In genomic region chr14:60734465-60735242, GRCh38 we compare ENCODE assay signal across 8 cellular contexts. TPM values are rescaled to one million over a fixed set of nuclear protein-coding genes. Genes with fewer than 3 reads are reported as not detected.
DNase-seq lines count a peak whose midpoint lies in the region; ATAC-seq, FAIRE-seq and TF ChIP-seq lines count a peak whose summit lies in the region.

Gene MNAT1 (plus strand): TSS chr14:60734761. CDS start chr14:60734863, 102 bp downstream.

- H3K27me3 ChIP-seq in hepatocyte = peaks cover 3% of the 10 kb centered on the region

- H3K27ac Mint-ChIP-seq in T-helper 1 cell treated with Interleukin-12 subunit alpha and Interleukin-12 subunit beta and Interleukin-4 antibody, amounts not matched to agents 30 μg/mL and 1 μg/mL, for 36 hours = peak within 1 kb of the TSS; percentile 85

- H3K79me2 ChIP-seq in hepatocyte = peaks cover 50% of the 10 kb centered on the region

- H3K9me2 ChIP-seq in hepatocyte (replicated peaks; ENCODE audit: insufficient read depth) = no peaks in the 10 kb centered on the region

- H3K4me2 ChIP-seq in hepatocyte = peak within 1 kb of the TSS; percentile 80

- no peak for TF ChIP-seq CTCF in hepatocyte (IDR thresholded peaks at IDR 0.05; ENCODE audit: poor library complexity)

- H3K4me1 ChIP-seq in hepatocyte (ENCODE audit: insufficient read depth) = peaks cover 12% of the 10 kb centered on the region

- WGBS in hepatocyte (ENCODE audit: low lambda C conversion rate, missing lambda C conversion rate) = 3% methylated on average over 32 of the region's 33 CpGs

- TF ChIP-seq POLR2A in GM12891 (IDR thresholded peaks at IDR 0.05; ENCODE audit: low read depth, low read length) = peak; percentile 88

- H3K36me3 Mint-ChIP-seq in T-helper 1 cell treated with Interleukin-12 subunit alpha and Interleukin-12 subunit beta and Interleukin-4 antibody, amounts not matched to agents 30 μg/mL and 1 μg/mL, for 36 hours (ENCODE audit: low read depth) = peaks cover 7% of the 10 kb centered on the region

- peak within 1 kb of the TSS; percentile 88 for H2AFZ ChIP-seq in hepatocyte

- peak within 1 kb of the TSS; percentile 97 for H3K4me3 Mint-ChIP-seq in T-helper 1 cell treated with Interleukin-12 subunit alpha and Interleukin-12 subunit beta and Interleukin-4 antibody, amounts not matched to agents 30 μg/mL and 1 μg/mL, for 36 hours

- peaks cover 10% of the 10 kb centered on the region for H4K20me1 ChIP-seq in hepatocyte (ENCODE audit: insufficient read depth, poor library complexity, severe bottlenecking)

- peak within 1 kb of the TSS; percentile 91 for H3K27ac ChIP-seq in hepatocyte

- peaks cover 19% of the 10 kb centered on the region for H3K4me1 Mint-ChIP-seq in T-helper 1 cell treated with Interleukin-12 subunit alpha and Interleukin-12 subunit beta and Interleukin-4 antibody, amounts not matched to agents 30 μg/mL and 1 μg/mL, for 36 hours (ENCODE audit: low read depth)

- H3K36me3 ChIP-seq in hepatocyte (replicated peaks; ENCODE audit: insufficient read depth, low read depth) = no peaks in the 10 kb centered on the region

- peak; percentile 89 for ATAC-seq in HG02763 (IDR thresholded peaks at IDR 0.05; ENCODE audit: unreplicated experiment)

- peak within 1 kb of the TSS; percentile 94 for H3K4me3 ChIP-seq in hepatocyte

- peaks cover 29% of the 10 kb centered on the region for H3K27me3 Mint-ChIP-seq in T-helper 1 cell treated with Interleukin-12 subunit alpha and Interleukin-12 subunit beta and Interleukin-4 antibody, amounts not matched to agents 30 μg/mL and 1 μg/mL, for 36 hours (ENCODE audit: low read depth)

- FAIRE-seq in GM12891 (lab: Jason Lieb, UNC) = peak; percentile 59

- no peaks in the 10 kb centered on the region for H3K9me3 Mint-ChIP-seq in T-helper 1 cell treated with Interleukin-12 subunit alpha and Interleukin-12 subunit beta and Interleukin-4 antibody, amounts not matched to agents 30 μg/mL and 1 μg/mL, for 36 hours

- no peak for DNase-seq in GM12891 (ENCODE audit: insufficient read length, low spot score)
- peak; percentile 75 for DNase-seq in NCI-H1436 (lab: John Stamatoyannopoulos, UW)
- peak in 55 of 56 donors; percentile 17 to 87 (median 71) for DNase-seq in amygdala (lab: John Stamatoyannopoulos, UW)
- peak; percentile 88 for DNase-seq in hepatocyte (ENCODE audit: low spot score)
- DNase-seq in retina = peak; percentile 93
- DNase-seq in NCI-H1048 (lab: John Stamatoyannopoulos, UW) = no peak

- H3K9me3 ChIP-seq in hepatocyte (ENCODE audit: low read depth) = no peaks in the 10 kb centered on the region

TF ChIP-seq in GM12891, 5 proteins besides CTCF, POLR2A, EP300 and RAD21:
- TF ChIP-seq PAX5 (IDR thresholded peaks at IDR 0.05; ENCODE audit: insufficient read depth, low read length, severe bottlenecking) (no peak), SPI1 (IDR thresholded peaks at IDR 0.05; ENCODE audit: low read depth, low read length) (0 out of 2 replicates have a peak, but pooled peaks have one; percentile 13), TAF1 (IDR thresholded peaks at IDR 0.05; ENCODE audit: low read depth, low read length) (peak; percentile 99), POU2F2 (IDR thresholded peaks at IDR 0.05; ENCODE audit: low read depth, low read length) (peak; percentile 87; the same call in 1 of the 2 replicates), POLR2AphosphoS5 (IDR thresholded peaks at IDR 0.05; ENCODE audit: low read depth, low read length) (peak; percentile 86)

RNA-seq across cellular contexts. Expression of gene MNAT1, which starts in this region (rescaled TPM):
- polyA plus RNA-seq in GM12891 (2012; ENCODE audit: low read depth, missing spikeins) = 31.9 TPM
- 39.9 and 60.9 TPM in 2 replicates for total RNA-seq in hepatocyte
- 30.0 and 34.4 TPM in 2 replicates for polyA plus RNA-seq in hepatocyte

Comparison
In these comparisons a context has a peak if more than half of its experiments do, and no peak if none do; other contexts are left out.
1. DNase-seq: peak in NCI-H1436 (single experiment), amygdala (55 of 56), hepatocyte (single experiment) and retina (single experiment); none in GM12891 (single experiment) and NCI-H1048 (single experiment).